ENCODE assay signal across 17 cellular contexts in the genomic region with DNA sequence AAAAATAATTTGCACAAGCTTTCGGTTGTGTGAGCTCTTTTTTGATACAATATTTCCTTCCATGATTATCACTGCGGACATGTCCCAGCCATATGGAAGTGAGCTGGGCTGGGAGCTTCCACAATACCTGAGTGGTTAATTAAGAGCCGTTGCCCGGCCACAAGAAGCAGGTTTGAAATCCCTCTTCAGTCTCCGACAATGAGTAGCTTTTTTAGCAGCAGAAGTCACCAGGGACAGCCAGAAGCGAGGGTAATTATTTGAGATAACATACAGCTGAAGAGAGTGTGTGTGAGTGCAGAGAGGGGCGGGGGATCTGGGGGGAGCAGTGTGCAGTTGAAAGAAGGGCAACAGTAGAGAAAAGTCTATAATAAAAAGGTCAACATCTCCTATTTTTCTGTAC.
DNase-seq lines count a peak whose midpoint lies in the region; ATAC-seq, FAIRE-seq and TF ChIP-seq lines count a peak whose summit lies in the region.
"Had no signal": no experiment of that assay in that cellular context is flagged by ENCODE, and none has a peak within 500 bp of the region (broad histone marks: within the 10 kb centered on the region; RNA-seq: fewer than 3 reads in every experiment).

No MANE protein-coding gene starts in this region.

- H3K4me1 Mint-ChIP-seq in glutamatergic neuron (ENCODE audit: low read depth, unreplicated experiment), result peaks cover 85% of the 10 kb centered on the region

- H3K27me3 Mint-ChIP-seq in glutamatergic neuron (ENCODE audit: unreplicated experiment), result peaks cover 12% of the 10 kb centered on the region

- H3K4me1 ChIP-seq in ACC112 (ENCODE audit: control insufficient read depth, insufficient read depth, low read length, unreplicated experiment) (peaks cover 17% of the 10 kb centered on the region), prostate gland (replicated peaks) (peaks cover 11% of the 10 kb centered on the region)

- intact Hi-C loops in prostate gland (cut with DNase I), result no loop called here

- peak overlapping the region; percentile 67 for H3K4me3 Mint-ChIP-seq in glutamatergic neuron (ENCODE audit: unreplicated experiment)
- H3K4me3 Mint-ChIP-seq: activated CD4-positive, alpha-beta memory T cell treated with anti-CD3 and anti-CD28 coated beads for 36 hours; effector memory CD8-positive, alpha-beta T cell had no signal

- H3K9me3 ChIP-seq in prostate gland, result no peaks in the 10 kb centered on the region
- H3K9me3 ChIP-seq: transverse colon had no signal

- TF ChIP-seq CTCF in glutamatergic neuron (IDR thresholded peaks at IDR 0.05; ENCODE audit: partially characterized antibody, unreplicated experiment) (no peak), prostate gland (IDR thresholded peaks at IDR 0.05) (no peak)

- H3K27me3 ChIP-seq in ACC112 (ENCODE audit: insufficient read depth, low read length) (no peaks in the 10 kb centered on the region), prostate gland (replicated peaks; ENCODE audit: insufficient read depth) (no peaks in the 10 kb centered on the region)

- peaks cover 22% of the 10 kb centered on the region for H3K9me3 Mint-ChIP-seq in glutamatergic neuron (ENCODE audit: unreplicated experiment)
- H3K9me3 Mint-ChIP-seq: activated CD4-positive, alpha-beta memory T cell treated with anti-CD3 and anti-CD28 coated beads for 36 hours; effector memory CD8-positive, alpha-beta T cell had no signal

- no peak for TF ChIP-seq POLR2A in prostate gland (IDR thresholded peaks at IDR 0.05)

- WGBS in prostate gland, result 64% methylated on average over 7 of the region's 7 CpGs

- DNase-seq in NCI-H1105 (lab: John Stamatoyannopoulos, UW) (peak; percentile 92), NCI-H345 (lab: John Stamatoyannopoulos, UW) (peak; percentile 45), glutamatergic neuron (peak; percentile 55), NOMO-1 treated with dmso at 0.1 percent for 144 hours (lab: John Stamatoyannopoulos, UW; ENCODE audit: unreplicated experiment) (no peak), urothelium cell line (ENCODE audit: low spot score) (no peak), prostate gland (ENCODE audit: low spot score) (no peak)
- DNase-seq: activated CD4-positive, alpha-beta memory T cell treated with anti-CD3 and anti-CD28 coated beads for 36 hours; activated gamma-delta T cell treated with Interleukin-2 at 50 U/mL for 16 hours; effector memory CD8-positive, alpha-beta T cell; foreskin melanocyte; KG1; NCI-H526 treated with DMSO at 0.1 percent for 48 hours; stimulated activated CD4-positive, alpha-beta T cell treated with anti-CD3 and anti-CD28 coated beads, Interleukin-2, amount 100 ng/mL, for 24 hours; stimulated activated CD8-positive, alpha-beta memory T cell treated with anti-CD3 and anti-CD28 coated beads, Interleukin-4, amount 100 ng/mL, for 48 hours; transverse colon had no signal

- H3K4me3 ChIP-seq in ACC112 (ENCODE audit: low read depth, low read length) (no peak overlapping the region), prostate gland (no peak overlapping the region)
- H3K4me3 ChIP-seq: transverse colon had no signal

- H3K36me3 ChIP-seq in ACC112 (ENCODE audit: insufficient read depth, low read length) (no peaks in the 10 kb centered on the region), prostate gland (no peaks in the 10 kb centered on the region)
- H3K36me3 ChIP-seq: transverse colon had no signal

- FAIRE-seq in urothelium cell line (lab: Jason Lieb, UNC), result no peak

- H3K27ac ChIP-seq in ACC112 (ENCODE audit: low read depth, low read length) (no peak overlapping the region), prostate gland (no peak overlapping the region)
- H3K27ac ChIP-seq: transverse colon had no signal

- no peaks in the 10 kb centered on the region for H3K36me3 Mint-ChIP-seq in glutamatergic neuron (ENCODE audit: unreplicated experiment)
- H3K36me3 Mint-ChIP-seq: activated CD4-positive, alpha-beta memory T cell treated with anti-CD3 and anti-CD28 coated beads for 36 hours had no signal

- H2AFZ ChIP-seq in ACC112 (ENCODE audit: low read length, unreplicated experiment), result peak overlapping the region; percentile 43

- no peak for ATAC-seq in GM19035 (IDR thresholded peaks at IDR 0.05; ENCODE audit: unreplicated experiment)
- ATAC-seq: effector memory CD8-positive, alpha-beta T cell had no signal

- H3K27ac Mint-ChIP-seq in glutamatergic neuron (ENCODE audit: unreplicated experiment), result peak overlapping the region; percentile 90
- H3K27ac Mint-ChIP-seq: activated CD4-positive, alpha-beta memory T cell treated with anti-CD3 and anti-CD28 coated beads for 36 hours; effector memory CD8-positive, alpha-beta T cell had no signal

- no peaks in the 10 kb centered on the region for H3K79me2 ChIP-seq in ACC112 (ENCODE audit: control insufficient read depth, insufficient read depth, low read length, unreplicated experiment)

Comparison
In these comparisons a context has a peak if more than half of its experiments do, and no peak if none do; other contexts are left out.
1. DNase-seq: peak in NCI-H1105 (single experiment), NCI-H345 (single experiment) and glutamatergic neuron (single experiment); none in NOMO-1 treated with dmso at 0.1 percent for 144 hours (single experiment), urothelium cell line (single experiment) and prostate gland (single experiment).